In genomic region chr5:154202379-154203260, GRCh38 we compare ENCODE assay signal across 8 cellular contexts. TPM values are rescaled to one million over a fixed set of nuclear protein-coding genes. Genes with fewer than 3 reads are reported as not detected.
DNase-seq lines count a peak whose midpoint lies in the region; ATAC-seq and TF ChIP-seq lines count a peak whose summit lies in the region.

No MANE protein-coding gene starts in this region.

- POLR2A ChIA-PET in GM10248 (lab: Yijun Ruan, JAX): interaction anchor here (0.6 to 2.7 kb wide), 2 partner anchors 10 to 12 kb away, joined by 3 to 16 read pairs; partner anchors contain the start of gene GALNT10

- CTCF ChIA-PET in GM10248 (lab: Yijun Ruan, JAX): interaction anchor here (1.1 to 2.2 kb wide), 9 partner anchors 9 to 203 kb away, joined by 3 to 7 read pairs (median 5); partner anchors contain the start of gene GALNT10

- ATAC-seq in GM21526 (IDR thresholded peaks at IDR 0.05; ENCODE audit: low FRiP score, unreplicated experiment): peak; percentile 91
- peak; percentile 90 for ATAC-seq in HG03571 (IDR thresholded peaks at IDR 0.05; ENCODE audit: unreplicated experiment)
- no peak for ATAC-seq in SK-N-SH treated with all-trans-retinoic acid at 6 μM for 48 hours

- DNase-seq in GM10248 (ENCODE audit: extremely low spot score) (peak; percentile 77), activated T-helper 1 cell treated with Interleukin-2 at 50 U/mL for 16 hours (ENCODE audit: low read depth) (peak; percentile 11), cerebellum (ENCODE audit: low spot score) (no peak), NAMALWA (ENCODE audit: low spot score) (no peak)
- peak; percentile 68 for DNase-seq in stimulated activated CD4-positive, alpha-beta T cell treated with anti-CD3 and anti-CD28 coated beads, Interleukin-4, amount 100 ng/mL, for 24 hours

- no peak for TF ChIP-seq CTCF in GM10248 (IDR thresholded peaks at IDR 0.05; ENCODE audit: control extremely low read depth, extremely low read depth, low read depth, missing control alignments)

TF ChIP-seq in SK-N-SH treated with all-trans-retinoic acid at 6 μM for 48 hours, 23 proteins besides CTCF, POLR2A, EP300 and RAD21:
- TF ChIP-seq POU6F1 (CRISPR knock-in tag; IDR thresholded peaks at IDR 0.05; ENCODE audit: borderline replicate concordance, low read depth): no peak
- no peak for TF ChIP-seq PPARA (CRISPR knock-in tag; IDR thresholded peaks at IDR 0.05; ENCODE audit: borderline replicate concordance)
- TF ChIP-seq TSHZ2 (CRISPR knock-in tag; IDR thresholded peaks at IDR 0.05): no peak
- no peak for TF ChIP-seq ARNTL (CRISPR knock-in tag; IDR thresholded peaks at IDR 0.05; ENCODE audit: borderline replicate concordance, low read depth)

RNA-seq across cellular contexts. Expression of gene GALNT10, which starts 12.1 kb away (rescaled TPM):
- 11.6 TPM for total RNA-seq in cerebellum

Comparison
In these comparisons a context has a peak if more than half of its experiments do, and no peak if none do; other contexts are left out.
1. DNase-seq: peak in GM10248 (single experiment), activated T-helper 1 cell treated with Interleukin-2 at 50 U/mL for 16 hours (single experiment) and stimulated activated CD4-positive, alpha-beta T cell treated with anti-CD3 and anti-CD28 coated beads, Interleukin-4, amount 100 ng/mL, for 24 hours (single experiment); none in cerebellum (single experiment) and NAMALWA (single experiment).